11 cellular contexts compared by ENCODE assay signal in genomic region chr1:116990612-116991151, GRCh38. TPM values are rescaled to one million over a fixed set of nuclear protein-coding genes. Genes with fewer than 3 reads are reported as not detected.
DNase-seq lines count a peak whose midpoint lies in the region; ATAC-seq and TF ChIP-seq lines count a peak whose summit lies in the region.
"Had no signal": no experiment of that assay in that cellular context is flagged by ENCODE, and none has a peak within 500 bp of the region (broad histone marks: within the 10 kb centered on the region; RNA-seq: fewer than 3 reads in every experiment).

No MANE protein-coding gene starts in this region.

- H3K27me3 Mint-ChIP-seq in activated CD4-positive, alpha-beta memory T cell treated with anti-CD3 and anti-CD28 coated beads for 36 hours = no peaks in the 10 kb centered on the region
- H3K27me3 Mint-ChIP-seq: activated naive CD8-positive, alpha-beta T cell treated with anti-CD3 and anti-CD28 coated beads for 36 hours had no signal

- peak in 1 of 2 donors; percentile 92 for ATAC-seq in upper lobe of left lung (ENCODE audit: low FRiP score in 2 of 2)
- no peak for ATAC-seq in HG03139 (IDR thresholded peaks at IDR 0.05; ENCODE audit: unreplicated experiment)
- no peak for ATAC-seq in HG03159 (IDR thresholded peaks at IDR 0.05; ENCODE audit: unreplicated experiment)
- ATAC-seq: Panc1 had no signal

- in situ Hi-C loops in mammary epithelial cell (cut with MboI; ENCODE audit: low sequenced_read_pairs in 2 of 2) = no loop called here

- peak overlapping the region; percentile 10 for H2AFZ ChIP-seq in mammary epithelial cell (ENCODE audit: low read depth, low read length)

- TF ChIP-seq EP300 in upper lobe of left lung (IDR thresholded peaks at IDR 0.05) = peak in 1 of 4 donors; percentile 43

- DNase-seq in NCI-H748 (lab: John Stamatoyannopoulos, UW; ENCODE audit: unreplicated experiment) = peak; percentile 10
- no peak for DNase-seq in NCI-H748 treated with DMSO at 0.1 percent for 48 hours (lab: John Stamatoyannopoulos, UW)
- peak; percentile 97 for DNase-seq in mammary epithelial cell
- DNase-seq in lower leg skin (ENCODE audit: low spot score in 2 of 2) = peak; percentile 76 to 92
- peak; percentile 48 to 72 for DNase-seq in upper lobe of left lung
- no peak for DNase-seq in activated CD4-positive, alpha-beta memory T cell treated with anti-CD3 and anti-CD28 coated beads for 36 hours
- DNase-seq: activated naive CD8-positive, alpha-beta T cell treated with anti-CD3 and anti-CD28 coated beads for 36 hours had no signal

- dilution Hi-C loops in mammary epithelial cell (cut with HindIII; ENCODE audit: low sequenced_read_pairs) = no loop called here

- H3K27ac ChIP-seq in mammary epithelial cell (ENCODE audit: insufficient read depth, low read depth, low read length) = peak overlapping the region; percentile 74
- H3K27ac ChIP-seq in upper lobe of left lung = peak overlapping the region in 3 of 4 donors; percentile 54 to 73 (median 54)

- CTCF ChIA-PET in mammary epithelial cell (lab: Charles Lee; ENCODE audit: low non-redundant PET) = no interaction called here
- CTCF ChIA-PET in activated CD4-positive, alpha-beta memory T cell treated with anti-CD3 and anti-CD28 coated beads for 36 hours (lab: Charles Lee) = no interaction called here

- BruUV-seq in mammary epithelial cell (replicated peaks; lab: Mats Ljungman, UMichigan) = no TSS peak

- no peak overlapping the region for H3K4me3 Mint-ChIP-seq in activated CD4-positive, alpha-beta memory T cell treated with anti-CD3 and anti-CD28 coated beads for 36 hours
- H3K4me3 Mint-ChIP-seq: activated naive CD8-positive, alpha-beta T cell treated with anti-CD3 and anti-CD28 coated beads for 36 hours had no signal

- peak overlapping the region; percentile 65 for H3K4me2 ChIP-seq in mammary epithelial cell (ENCODE audit: insufficient read depth, low read depth, low read length)

- peaks cover 2% of the 10 kb centered on the region for H3K79me2 ChIP-seq in mammary epithelial cell (ENCODE audit: insufficient read depth, low read length)

- H3K4me3 ChIP-seq in mammary epithelial cell (replicated peaks in 1 of 3; ENCODE audit: insufficient read depth in 1 of 3, low read depth in 2 of 3, low read length in 3 of 3) = no peak overlapping the region
- no peak overlapping the region for H3K4me3 ChIP-seq in lower leg skin (ENCODE audit: low read depth, poor library complexity, severe bottlenecking)
- H3K4me3 ChIP-seq in upper lobe of left lung = no peak overlapping the region

- no peaks in the 10 kb centered on the region for H3K9me3 ChIP-seq in mammary epithelial cell (replicated peaks; ENCODE audit: insufficient read depth, low read length)
- no peaks in the 10 kb centered on the region for H3K9me3 ChIP-seq in upper lobe of left lung

- WGBS in mammary epithelial cell (ENCODE audit: low coverage, missing lambda C conversion rate) = 0% methylated on average over 8 of the region's 12 CpGs
- WGBS in lower leg skin, 2 donors = 39 to 41% methylated on average over 12 of the region's 12 CpGs
- WGBS in upper lobe of left lung, 2 donors = 54 to 63% methylated on average over 12 of the region's 12 CpGs

- TF ChIP-seq POLR2A in lower leg skin (IDR thresholded peaks at IDR 0.05) = no peak
- no peak for TF ChIP-seq POLR2A in upper lobe of left lung (IDR thresholded peaks at IDR 0.05)

- no peaks in the 10 kb centered on the region for H4K20me1 ChIP-seq in mammary epithelial cell (ENCODE audit: insufficient read depth, low read length)

- no peak for TF ChIP-seq CTCF in mammary epithelial cell (conservative IDR thresholded peaks at IDR 0.05 in 1 of 2, IDR thresholded peaks at IDR 0.05 in 1 of 2; ENCODE audit: extremely low read depth in 1 of 2, insufficient read depth in 1 of 2, low read depth in 1 of 2, low read length in 2 of 2)
- TF ChIP-seq CTCF in lower leg skin (IDR thresholded peaks at IDR 0.05) = no peak
- TF ChIP-seq CTCF in upper lobe of left lung (IDR thresholded peaks at IDR 0.05) = no peak

- intact Hi-C loops in mammary epithelial cell (cut with micrococcal nuclease) (loop anchor here (2.0 to 5.0 kb wide), 2 partner anchors 16 to 113 kb away; no protein-coding TSS in a partner anchor), lower leg skin (cut with DNase I; ENCODE audit: low total_unique reads) (no loop called here)
- intact Hi-C loops in activated CD4-positive, alpha-beta memory T cell treated with anti-CD3 and anti-CD28 coated beads for 36 hours (cut with micrococcal nuclease) = no loop called here

- no peaks in the 10 kb centered on the region for H3K36me3 Mint-ChIP-seq in activated CD4-positive, alpha-beta memory T cell treated with anti-CD3 and anti-CD28 coated beads for 36 hours

- H3K27me3 ChIP-seq in mammary epithelial cell (ENCODE audit: insufficient read depth, low read length) (no peaks in the 10 kb centered on the region), upper lobe of left lung (no peaks in the 10 kb centered on the region)

- no peaks in the 10 kb centered on the region for H3K9me3 Mint-ChIP-seq in activated CD4-positive, alpha-beta memory T cell treated with anti-CD3 and anti-CD28 coated beads for 36 hours

- H3K4me1 ChIP-seq in mammary epithelial cell (ENCODE audit: insufficient read depth, low read length) = peaks cover 46% of the 10 kb centered on the region
- peaks cover 0 to 4% (median 4%) of the 10 kb centered on the region in 4 donors for H3K4me1 ChIP-seq in upper lobe of left lung

- H3K9ac ChIP-seq in mammary epithelial cell (ENCODE audit: insufficient read depth, low read length) = no peak overlapping the region

- no peak overlapping the region for H3K27ac Mint-ChIP-seq in activated CD4-positive, alpha-beta memory T cell treated with anti-CD3 and anti-CD28 coated beads for 36 hours
- H3K27ac Mint-ChIP-seq: activated naive CD8-positive, alpha-beta T cell treated with anti-CD3 and anti-CD28 coated beads for 36 hours had no signal

- peaks cover 2% of the 10 kb centered on the region for H3K36me3 ChIP-seq in mammary epithelial cell (ENCODE audit: insufficient read depth, low read length)
- no peaks in the 10 kb centered on the region for H3K36me3 ChIP-seq in upper lobe of left lung

- H3K4me1 Mint-ChIP-seq in activated CD4-positive, alpha-beta memory T cell treated with anti-CD3 and anti-CD28 coated beads for 36 hours (ENCODE audit: low read depth) = peaks cover 28% of the 10 kb centered on the region

- POLR2A ChIA-PET in activated CD4-positive, alpha-beta memory T cell treated with anti-CD3 and anti-CD28 coated beads for 36 hours (lab: Charles Lee) = no interaction called here

RNA-seq across cellular contexts. Expression of gene CD101, which starts 10.9 kb away (rescaled TPM):
- total RNA-seq in mammary epithelial cell (1 to 10 TPM in 1 of 2 donors, under 1 TPM in 1; 0.50 to 1.1 TPM), lower leg skin (1 to 10 TPM in 1 of 4 donors, under 1 TPM in 3; 0.46 to 1.8 (median 0.92) TPM), upper lobe of left lung (10 to 100 TPM in 3 of 6 donors, 1 to 10 TPM in 3; 3.1 to 50.2 (median 11.7) TPM)
- polyA plus RNA-seq in mammary epithelial cell = 0.15 TPM
- polyA minus RNA-seq in mammary epithelial cell = 2.0 TPM
- total RNA-seq in activated CD4-positive, alpha-beta memory T cell treated with anti-CD3 and anti-CD28 coated beads for 36 hours = under 1 TPM; 0.14 to 0.19 TPM
- total RNA-seq: A172 had no signal

Comparison
In these comparisons a context has a peak if more than half of its experiments do, and no peak if none do; other contexts are left out.
1. DNase-seq: peak in NCI-H748 (single experiment), mammary epithelial cell (single experiment), lower leg skin (2 of 2) and upper lobe of left lung (2 of 2); none in NCI-H748 treated with DMSO at 0.1 percent for 48 hours (single experiment) and activated CD4-positive, alpha-beta memory T cell treated with anti-CD3 and anti-CD28 coated beads for 36 hours (single experiment).